Comparison of ENCODE assay signal across 1 cellular context in genomic region chr11:95542868-95543551, GRCh38.
A peak's percentile ranks its signal among the peaks of the same experiment; 100 is the strongest.
TF ChIP-seq lines count a peak whose summit lies in the region.

No MANE protein-coding gene starts in this region.

TF ChIP-seq in K562, 482 proteins besides CTCF, POLR2A, EP300 and RAD21 (continued from another document and continues in another):
- TF ChIP-seq RERE (CRISPR knock-in tag; IDR thresholded peaks at IDR 0.05; ENCODE audit: borderline replicate concordance): no peak
- peak; percentile 85 for TF ChIP-seq HDAC3 (IDR thresholded peaks at IDR 0.05; ENCODE audit: borderline replicate concordance, partially characterized antibody)
- TF ChIP-seq ZNF668 (CRISPR knock-in tag; IDR thresholded peaks at IDR 0.05): no peak
- no peak for TF ChIP-seq ZNF124 (CRISPR knock-in tag; IDR thresholded peaks at IDR 0.05)
- TF ChIP-seq, protein P1, sequence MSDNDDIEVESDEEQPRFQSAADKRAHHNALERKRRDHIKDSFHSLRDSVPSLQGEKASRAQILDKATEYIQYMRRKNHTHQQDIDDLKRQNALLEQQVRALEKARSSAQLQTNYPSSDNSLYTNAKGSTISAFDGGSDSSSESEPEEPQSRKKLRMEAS (CRISPR knock-in tag; IDR thresholded peaks at IDR 0.05): peak; percentile 63; the same call in 1 of the 2 replicates
- TF ChIP-seq HNRNPUL1 (IDR thresholded peaks at IDR 0.05; ENCODE audit: low read length): no peak
- TF ChIP-seq ZNF146 (CRISPR knock-in tag; IDR thresholded peaks at IDR 0.05; ENCODE audit: unreplicated experiment): no peak
- peak in 1 of 2 experiments; percentile 93; a peak in 2 of 4 replicates for TF ChIP-seq ARNT (IDR thresholded peaks at IDR 0.05)
- peak; percentile 98 for TF ChIP-seq NCOR1 (IDR thresholded peaks at IDR 0.05)
- no peak for TF ChIP-seq SNRNP70 (optimal IDR thresholded peaks at IDR 0.05; ENCODE audit: low read depth, low read length)
- no peak for TF ChIP-seq ZZZ3 (IDR thresholded peaks at IDR 0.05)
- TF ChIP-seq SAFB2 (IDR thresholded peaks at IDR 0.05; ENCODE audit: borderline replicate concordance, low read depth, low read length, severe bottlenecking): no peak
- TF ChIP-seq POLR2G (IDR thresholded peaks at IDR 0.05; ENCODE audit: low read depth, low read length): no peak
- no peak for TF ChIP-seq RFX5 (IDR thresholded peaks at IDR 0.05; ENCODE audit: low read depth, low read length)
- peak; percentile 90 for TF ChIP-seq C11orf30 (IDR thresholded peaks at IDR 0.05; ENCODE audit: low read depth)
- TF ChIP-seq LCOR (CRISPR knock-in tag; IDR thresholded peaks at IDR 0.05): no peak
- TF ChIP-seq HMG20A (CRISPR knock-in tag; conservative IDR thresholded peaks at IDR 0.05): no peak; the same call in 1 of the 2 replicates
- TF ChIP-seq ELF4 (CRISPR knock-in tag; IDR thresholded peaks at IDR 0.05): peak; percentile 84
- peak; percentile 75; the same call in 1 of the 2 replicates for TF ChIP-seq CTBP1 (IDR thresholded peaks at IDR 0.05; ENCODE audit: borderline replicate concordance)
- TF ChIP-seq CREBBP (IDR thresholded peaks at IDR 0.05; ENCODE audit: low read depth, low read length): no peak
- TF ChIP-seq PBX2 (CRISPR knock-in tag; IDR thresholded peaks at IDR 0.05; ENCODE audit: low read depth): no peak
- peak; percentile 85 for TF ChIP-seq PBX2 (tag; conservative IDR thresholded peaks at IDR 0.05; ENCODE audit: low read depth)
- TF ChIP-seq HCFC1 (IDR thresholded peaks at IDR 0.05; ENCODE audit: low read depth, low read length): no peak
- TF ChIP-seq ELF1 (tag; IDR thresholded peaks at IDR 0.05): no peak
- TF ChIP-seq, protein P2, sequence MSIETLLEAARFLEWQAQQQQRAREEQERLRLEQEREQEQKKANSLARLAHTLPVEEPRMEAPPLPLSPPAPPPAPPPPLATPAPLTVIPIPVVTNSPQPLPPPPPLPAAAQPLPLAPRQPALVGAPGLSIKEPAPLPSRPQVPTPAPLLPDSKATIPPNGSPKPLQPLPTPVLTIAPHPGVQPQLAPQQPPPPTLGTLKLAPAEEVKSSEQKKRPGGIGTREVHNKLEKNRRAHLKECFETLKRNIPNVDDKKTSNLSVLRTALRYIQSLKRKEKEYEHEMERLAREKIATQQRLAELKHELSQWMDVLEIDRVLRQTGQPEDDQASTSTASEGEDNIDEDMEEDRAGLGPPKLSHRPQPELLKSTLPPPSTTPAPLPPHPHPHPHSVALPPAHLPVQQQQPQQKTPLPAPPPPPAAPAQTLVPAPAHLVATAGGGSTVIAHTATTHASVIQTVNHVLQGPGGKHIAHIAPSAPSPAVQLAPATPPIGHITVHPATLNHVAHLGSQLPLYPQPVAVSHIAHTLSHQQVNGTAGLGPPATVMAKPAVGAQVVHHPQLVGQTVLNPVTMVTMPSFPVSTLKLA (conservative IDR thresholded peaks at IDR 0.05): peak; percentile 50 to 68
- TF ChIP-seq TSHZ1 (CRISPR knock-in tag; IDR thresholded peaks at IDR 0.05): 0 out of 2 replicates have a peak, but pooled peaks have one; percentile 33
- TF ChIP-seq MYNN (IDR thresholded peaks at IDR 0.05): peak; percentile 97
- no peak for TF ChIP-seq MYNN (CRISPR knock-in tag; IDR thresholded peaks at IDR 0.05)
- TF ChIP-seq RNF219 (CRISPR knock-in tag; IDR thresholded peaks at IDR 0.05): no peak
- peak; percentile 87; the same call in 1 of the 2 replicates for TF ChIP-seq ZNF212 (CRISPR knock-in tag; IDR thresholded peaks at IDR 0.05)
- TF ChIP-seq SREBF2 (CRISPR knock-in tag; IDR thresholded peaks at IDR 0.05): no peak
- TF ChIP-seq RAD51 (IDR thresholded peaks at IDR 0.05; ENCODE audit: borderline replicate concordance, low read depth): no peak
- peak; percentile 93 for TF ChIP-seq SMAD4 (CRISPR knock-in tag; conservative IDR thresholded peaks at IDR 0.05)
- TF ChIP-seq ZKSCAN1 (IDR thresholded peaks at IDR 0.05; ENCODE audit: low read depth, low read length): peak; percentile 12; the same call in 1 of the 2 replicates
- peak; percentile 34 for TF ChIP-seq HMGN3 (IDR thresholded peaks at IDR 0.05; ENCODE audit: borderline replicate concordance, extremely low read depth, insufficient read length, low read depth, low read length)
- TF ChIP-seq HDAC8 (tag; IDR thresholded peaks at IDR 0.05): no peak
- no peak for TF ChIP-seq RREB1 (CRISPR knock-in tag; IDR thresholded peaks at IDR 0.05)
- TF ChIP-seq HMBOX1 (IDR thresholded peaks at IDR 0.05): peak; percentile 29; the same call in 1 of the 2 replicates
